Comparison of ENCODE assay signal across 8 cellular contexts in the genomic region with DNA sequence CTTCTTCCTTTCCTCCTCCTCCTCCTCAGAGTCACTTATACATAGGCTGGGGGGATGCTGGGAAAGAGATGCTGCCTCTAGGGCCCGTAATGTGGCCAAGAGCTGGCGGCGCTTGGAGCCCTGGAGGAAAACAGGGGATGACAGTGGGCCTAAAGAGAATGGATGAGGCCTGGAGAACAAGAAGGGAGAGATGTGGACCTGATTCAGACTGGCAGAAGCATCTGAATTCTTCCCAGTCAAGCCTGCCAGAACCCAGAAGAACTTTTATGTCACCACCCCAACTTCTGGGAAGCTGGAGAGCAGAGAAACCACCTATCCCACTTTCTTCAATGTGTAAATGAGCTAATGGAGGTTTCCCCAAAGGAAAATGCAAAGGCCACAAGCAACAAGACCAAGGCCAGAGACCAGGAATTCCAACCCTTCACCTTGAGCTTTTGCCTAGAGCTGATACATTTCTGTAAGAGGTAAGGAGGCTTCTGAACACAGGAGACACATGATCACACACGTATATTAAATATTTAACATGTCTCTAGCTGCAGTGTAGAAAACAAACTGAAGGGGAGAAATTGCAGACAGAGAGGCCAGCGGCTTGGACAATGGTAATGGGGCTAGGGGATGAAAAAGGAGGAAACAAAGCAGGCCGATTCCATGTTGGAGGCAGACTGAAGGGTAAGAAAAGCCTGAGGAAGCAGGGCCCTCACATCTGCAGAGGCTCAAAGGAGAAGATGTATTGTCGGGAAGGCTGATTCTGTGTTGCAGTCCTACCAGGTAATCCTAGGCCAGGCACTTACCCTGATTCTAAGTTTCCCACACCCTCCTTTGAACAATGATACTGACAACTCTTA. TPM values are rescaled to one million over a fixed set of nuclear protein-coding genes. Genes with fewer than 3 reads are reported as not detected.
DNase-seq lines count a peak whose midpoint lies in the region; ATAC-seq and TF ChIP-seq lines count a peak whose summit lies in the region.

No MANE protein-coding gene starts in this region.

- H3K56ac ChIP-seq in mesendoderm (ENCODE audit: low read length), result peak overlapping the region; percentile 93

- no peak overlapping the region for H3K4ac ChIP-seq in mesendoderm (ENCODE audit: low read depth, low read length)

- no peak overlapping the region for H2BK120ac ChIP-seq in mesendoderm (ENCODE audit: low read depth, low read length)

- peaks cover 24% of the 10 kb centered on the region for H3K79me1 ChIP-seq in mesendoderm (ENCODE audit: low read length)

- no peak for ATAC-seq in heart left ventricle
- ATAC-seq in Right ventricle myocardium inferior, result no peak
- no peak for ATAC-seq in body of pancreas

- H2BK5ac ChIP-seq in mesendoderm (ENCODE audit: low read length), result no peak overlapping the region

- peak overlapping the region; percentile 52 to 97 (median 92) for H3K4me3 ChIP-seq in heart left ventricle
- peak overlapping the region; percentile 50 to 73 for H3K4me3 ChIP-seq in body of pancreas
- peak overlapping the region; percentile 96 for H3K4me3 ChIP-seq in mesendoderm (ENCODE audit: low read length)
- H3K4me3 ChIP-seq in uterus, result peak overlapping the region; percentile 92 to 98

- no peak overlapping the region for H2BK15ac ChIP-seq in mesendoderm (replicated peaks; ENCODE audit: low read depth)

- intact Hi-C loops in heart left ventricle (cut with DNase I) (loop anchor here in 5 of 10 donors (5.0 kb wide), 4 partner anchors 45 to 210 kb away; a partner anchor contains a TSS), Right ventricle myocardium inferior (cut with DNase I) (loop anchor here (5.0 to 10.0 kb wide), 4 partner anchors 35 to 218 kb away; a partner anchor contains a TSS), body of pancreas (cut with DNase I) (loop anchor here (10.0 kb wide), 1 partner anchor 118 kb away; a partner anchor contains a TSS), uterus (cut with DNase I; ENCODE audit: low total_unique reads) (no loop called here)

- H3K27ac ChIP-seq in heart left ventricle (peak overlapping the region in 11 of 12 donors; percentile 83 to 99 (median 98)), body of pancreas (peak overlapping the region in 1 of 4 donors; percentile 97), mesendoderm (ENCODE audit: low read depth, low read length) (no peak overlapping the region), uterus (peak overlapping the region; percentile 97 to 99)

- no peak overlapping the region for H4K8ac ChIP-seq in mesendoderm (ENCODE audit: low read depth, low read length)

- H3K9me3 ChIP-seq in heart left ventricle (no peaks in the 10 kb centered on the region), body of pancreas (no peaks in the 10 kb centered on the region), uterus (no peaks in the 10 kb centered on the region)

- peak overlapping the region; percentile 94 for H3K9ac ChIP-seq in mesendoderm (ENCODE audit: low read length)

- H3K36me3 ChIP-seq in heart left ventricle, result peaks cover 0 to 52% (median 41%) of the 10 kb centered on the region in 9 donors
- peaks cover 4 to 16% of the 10 kb centered on the region in 2 donors for H3K36me3 ChIP-seq in body of pancreas (replicated peaks in 1 of 2; ENCODE audit: insufficient read depth in 1 of 2, low read depth in 2 of 2)
- H3K36me3 ChIP-seq in mesendoderm (ENCODE audit: control insufficient read depth, insufficient read depth, low read length), result peaks cover 5% of the 10 kb centered on the region
- no peaks in the 10 kb centered on the region for H3K36me3 ChIP-seq in uterus

- WGBS in heart left ventricle, 4 donors, result 55 to 62% (median 58%) methylated on average over 7 of the region's 7 CpGs
- WGBS in body of pancreas, 2 donors, result 50 to 52% methylated on average over 7 of the region's 7 CpGs
- WGBS in mesendoderm (ENCODE audit: extremely low coverage, insufficient coverage, low lambda C conversion rate), result no CpG with 5 or more reads among the region's 7 CpGs

- TF ChIP-seq POLR2A in heart left ventricle (IDR thresholded peaks at IDR 0.05) (no peak), body of pancreas (IDR thresholded peaks at IDR 0.05) (no peak), uterus (IDR thresholded peaks at IDR 0.05) (no peak)

- peaks cover 13 to 80% (median 54%) of the 10 kb centered on the region in 12 donors for H3K4me1 ChIP-seq in heart left ventricle
- peaks cover 48% of the 10 kb centered on the region for H3K4me1 ChIP-seq in body of pancreas
- H3K4me1 ChIP-seq in mesendoderm (ENCODE audit: control insufficient read depth, low read depth, low read length), result peaks cover 8% of the 10 kb centered on the region
- H3K4me1 ChIP-seq in uterus, result peaks cover under 1 to 13% of the 10 kb centered on the region in 2 donors

- DNase-seq in heart left ventricle, result no peak
- DNase-seq in Right ventricle myocardium inferior (ENCODE audit: missing footprints), result no peak
- DNase-seq in body of pancreas, result no peak
- DNase-seq in mesendoderm, result no peak
- DNase-seq in uterus, result peak in 1 of 2 donors; percentile 11
- DNase-seq in NCI-H1092 treated with DMSO at 0.1 percent for 48 hours (lab: John Stamatoyannopoulos, UW), result no peak
- no peak for DNase-seq in HuH-7 (ENCODE audit: low spot score)
- DNase-seq in central memory CD4-positive, alpha-beta T cell, result no peak

- H3K27me3 ChIP-seq in heart left ventricle, result no peaks in the 10 kb centered on the region
- H3K27me3 ChIP-seq in body of pancreas, result no peaks in the 10 kb centered on the region
- no peaks in the 10 kb centered on the region for H3K27me3 ChIP-seq in mesendoderm (ENCODE audit: insufficient read depth, low read length, poor library complexity)
- H3K27me3 ChIP-seq in uterus, result no peaks in the 10 kb centered on the region

- no peak overlapping the region for H2AK5ac ChIP-seq in mesendoderm (ENCODE audit: low read length)

- no peak overlapping the region for H3K23ac ChIP-seq in mesendoderm (ENCODE audit: low read length)

- H3K18ac ChIP-seq in mesendoderm (ENCODE audit: low read length), result no peak overlapping the region

- no peak for TF ChIP-seq CTCF in heart left ventricle (IDR thresholded peaks at IDR 0.05)
- no peak for TF ChIP-seq CTCF in body of pancreas (IDR thresholded peaks at IDR 0.05)
- TF ChIP-seq CTCF in uterus (IDR thresholded peaks at IDR 0.05), result no peak

- H3K79me2 ChIP-seq in mesendoderm (ENCODE audit: control insufficient read depth, insufficient read depth, low read length), result peaks cover 40% of the 10 kb centered on the region

- no peak overlapping the region for H4K5ac ChIP-seq in mesendoderm (ENCODE audit: low read length)

- H3K4me2 ChIP-seq in mesendoderm (ENCODE audit: low read length), result peak overlapping the region; percentile 70

RNA-seq across cellular contexts. Expression of a gene that starts 1.1 kb away (rescaled TPM):
- 10 to 100 TPM; 11.2 to 23.5 (median 18.0) TPM for total RNA-seq in heart left ventricle
- polyA plus RNA-seq in heart left ventricle, result 10 to 100 TPM; 16.6 to 17.4 TPM
- 22.9 TPM for total RNA-seq in Right ventricle myocardium inferior
- 1 to 10 TPM; 5.4 to 8.9 TPM for total RNA-seq in body of pancreas
- 26.6 TPM for polyA plus RNA-seq in mesendoderm (2013, experiment 1 of 2)
- 28.9 TPM for polyA plus RNA-seq in mesendoderm (2013, experiment 2 of 2)
- total RNA-seq in uterus, result 10 to 100 TPM; 12.6 to 41.2 (median 26.9) TPM

RNA-seq across cellular contexts. Expression of a gene that starts 1.3 kb away (rescaled TPM):
- 100 to 1,000 TPM; 177 to 259 (median 222) TPM for total RNA-seq in heart left ventricle
- polyA plus RNA-seq in heart left ventricle, result 100 to 1,000 TPM; 220 to 288 TPM
- 233 TPM for total RNA-seq in Right ventricle myocardium inferior
- 100 to 1,000 TPM in 1 of 2 donors, 10 to 100 TPM in 1; 82.8 to 137 TPM for total RNA-seq in body of pancreas
- 164 TPM for polyA plus RNA-seq in mesendoderm (2013, experiment 1 of 2)
- 171 TPM for polyA plus RNA-seq in mesendoderm (2013, experiment 2 of 2)
- total RNA-seq in uterus, result 100 to 1,000 TPM; 205 to 336 (median 279) TPM

RNA-seq across cellular contexts. Expression of a gene that starts 9.7 kb away (rescaled TPM):
- total RNA-seq in heart left ventricle (100 to 1,000 TPM in 4 of 9 donors, 10 to 100 TPM in 5; 42.3 to 153 (median 99.0) TPM), Right ventricle myocardium inferior (90.9 TPM), body of pancreas (100 to 1,000 TPM; 115 to 215 TPM), uterus (100 to 1,000 TPM in 2 of 4 donors, 10 to 100 TPM in 2; 11.5 to 137 (median 67.1) TPM)
- polyA plus RNA-seq in heart left ventricle, result 100 to 1,000 TPM in 1 of 2 donors, 10 to 100 TPM in 1; 50.8 to 155 TPM
- 209 TPM for polyA plus RNA-seq in mesendoderm (2013, experiment 1 of 2)
- polyA plus RNA-seq in mesendoderm (2013, experiment 2 of 2), result 219 TPM

RNA-seq across cellular contexts. Expression of a gene that starts 16.9 kb away (rescaled TPM):
- total RNA-seq in heart left ventricle (100 to 1,000 TPM in 2 of 9 donors, 10 to 100 TPM in 7; 48.7 to 169 (median 81.2) TPM), Right ventricle myocardium inferior (81.5 TPM), body of pancreas (10 to 100 TPM; 20.8 TPM), uterus (10 to 100 TPM; 27.1 to 74.9 (median 40.7) TPM)
- 10 to 100 TPM; 38.5 to 39.5 TPM for polyA plus RNA-seq in heart left ventricle
- 28.7 TPM for polyA plus RNA-seq in mesendoderm (2013, experiment 1 of 2)
- polyA plus RNA-seq in mesendoderm (2013, experiment 2 of 2), result 27.8 TPM

RNA-seq across cellular contexts. Expression of a gene that starts 53.3 kb away (rescaled TPM):
- total RNA-seq in heart left ventricle, result 10 to 100 TPM in 6 of 9 donors, 1 to 10 TPM in 3; 5.5 to 19.6 (median 11.4) TPM
- polyA plus RNA-seq in heart left ventricle, result 1 to 10 TPM; 3.6 to 6.6 TPM
- 10.7 TPM for total RNA-seq in Right ventricle myocardium inferior
- 10 to 100 TPM in 1 of 2 donors, 1 to 10 TPM in 1; 6.0 to 10.9 TPM for total RNA-seq in body of pancreas
- 2.9 TPM for polyA plus RNA-seq in mesendoderm (2013, experiment 1 of 2)
- polyA plus RNA-seq in mesendoderm (2013, experiment 2 of 2), result 3.0 TPM
- total RNA-seq in uterus, result 100 to 1,000 TPM in 1 of 4 donors, 10 to 100 TPM in 3; 26.8 to 125 (median 73.6) TPM
